ENCODE assay signal across 7 cellular contexts in genomic region chr7:130063036-130063435, GRCh38. TPM values are rescaled to one million over a fixed set of nuclear protein-coding genes. Genes with fewer than 3 reads are reported as not detected.
DNase-seq lines count a peak whose midpoint lies in the region; ATAC-seq, FAIRE-seq and TF ChIP-seq lines count a peak whose summit lies in the region.

No MANE protein-coding gene starts in this region.

- H3K36me3 ChIP-seq in colonic mucosa (no peaks in the 10 kb centered on the region), tibial artery (no peaks in the 10 kb centered on the region)
- no peaks in the 10 kb centered on the region for H3K36me3 ChIP-seq in naive thymus-derived CD4-positive, alpha-beta T cell (ENCODE audit: control insufficient read depth in 2 of 3, insufficient read depth in 3 of 3, low read length in 3 of 3)

- H3K27ac ChIP-seq in colonic mucosa (no peak overlapping the region), tibial artery (no peak overlapping the region)
- no peak overlapping the region for H3K27ac ChIP-seq in naive thymus-derived CD4-positive, alpha-beta T cell (ENCODE audit: low read depth, low read length)

- no peaks in the 10 kb centered on the region for H3K4me1 Mint-ChIP-seq in activated CD4-positive, alpha-beta T cell treated with anti-CD3 and anti-CD28 coated beads for 36 hours
- peaks cover 0 to 3% (median 0%) of the 10 kb centered on the region in 7 donors for H3K4me1 Mint-ChIP-seq in naive thymus-derived CD4-positive, alpha-beta T cell

- TF ChIP-seq CTCF in GM12875 (IDR thresholded peaks at IDR 0.05; ENCODE audit: borderline replicate concordance, insufficient read depth, low read depth, low read length) (peak; percentile 66), colonic mucosa (IDR thresholded peaks at IDR 0.05) (peak; percentile 73), tibial artery (IDR thresholded peaks at IDR 0.05) (peak; percentile 37 to 45)

- H3K9me3 ChIP-seq in colonic mucosa (no peaks in the 10 kb centered on the region), tibial artery (no peaks in the 10 kb centered on the region)
- no peaks in the 10 kb centered on the region for H3K9me3 ChIP-seq in naive thymus-derived CD4-positive, alpha-beta T cell (ENCODE audit: control insufficient read depth in 2 of 3, low read length in 3 of 3)

- H3K4me1 ChIP-seq in colonic mucosa, result no peaks in the 10 kb centered on the region
- no peaks in the 10 kb centered on the region for H3K4me1 ChIP-seq in naive thymus-derived CD4-positive, alpha-beta T cell (ENCODE audit: control insufficient read depth in 2 of 2, insufficient read depth in 2 of 2, low read length in 2 of 2)
- no peaks in the 10 kb centered on the region for H3K4me1 ChIP-seq in tibial artery

- TF ChIP-seq POLR2A in GM12892 (IDR thresholded peaks at IDR 0.05; ENCODE audit: low read depth, low read length), result no peak

- POLR2A ChIA-PET in activated CD4-positive, alpha-beta T cell treated with anti-CD3 and anti-CD28 coated beads for 36 hours (lab: Charles Lee), result interaction anchor here (0.6 to 0.7 kb wide), 3 partner anchors 11 to 1145 kb away, joined by 3 to 4 read pairs (median 3); no protein-coding TSS in a partner anchor
- POLR2A ChIA-PET in naive thymus-derived CD4-positive, alpha-beta T cell (lab: Charles Lee), result no interaction called here

- no peaks in the 10 kb centered on the region for H3K27me3 Mint-ChIP-seq in activated CD4-positive, alpha-beta T cell treated with anti-CD3 and anti-CD28 coated beads for 36 hours
- peaks cover 0 to 7% (median 4%) of the 10 kb centered on the region in 5 donors for H3K27me3 Mint-ChIP-seq in naive thymus-derived CD4-positive, alpha-beta T cell

- H3K9me3 Mint-ChIP-seq in activated CD4-positive, alpha-beta T cell treated with anti-CD3 and anti-CD28 coated beads for 36 hours (ENCODE audit: low read depth), result no peaks in the 10 kb centered on the region
- H3K9me3 Mint-ChIP-seq in naive thymus-derived CD4-positive, alpha-beta T cell, result peaks cover 0 to 1% (median 0%) of the 10 kb centered on the region in 11 donors

- no peaks in the 10 kb centered on the region for H3K36me3 Mint-ChIP-seq in activated CD4-positive, alpha-beta T cell treated with anti-CD3 and anti-CD28 coated beads for 36 hours (ENCODE audit: low read depth)
- no peaks in the 10 kb centered on the region for H3K36me3 Mint-ChIP-seq in naive thymus-derived CD4-positive, alpha-beta T cell

- intact Hi-C loops in activated CD4-positive, alpha-beta T cell treated with anti-CD3 and anti-CD28 coated beads for 36 hours (cut with DNase I, micrococcal nuclease), result loop anchor here (2.0 kb wide), 2 partner anchors 696 to 770 kb away; no protein-coding TSS in a partner anchor
- intact Hi-C loops in colonic mucosa (cut with DNase I), result loop anchor here (10.0 kb wide), 1 partner anchor 692 kb away; no protein-coding TSS in a partner anchor
- intact Hi-C loops in naive thymus-derived CD4-positive, alpha-beta T cell (cut with micrococcal nuclease), result loop anchor here (1.0 to 2.0 kb wide), 3 partner anchors 695 to 770 kb away; no protein-coding TSS in a partner anchor
- intact Hi-C loops in tibial artery (cut with DNase I; ENCODE audit: low total_unique reads), result no loop called here

- H3K4me3 ChIP-seq in GM12875 (ENCODE audit: low read depth, low read length) (no peak overlapping the region), colonic mucosa (no peak overlapping the region), tibial artery (no peak overlapping the region)
- H3K4me3 ChIP-seq in naive thymus-derived CD4-positive, alpha-beta T cell (ENCODE audit: low read length), result no peak overlapping the region

- no peaks in the 10 kb centered on the region for H3K27me3 ChIP-seq in colonic mucosa
- no peaks in the 10 kb centered on the region for H3K27me3 ChIP-seq in naive thymus-derived CD4-positive, alpha-beta T cell (ENCODE audit: control insufficient read depth in 2 of 2, insufficient read depth in 2 of 2, low read length in 2 of 2)
- H3K27me3 ChIP-seq in tibial artery, result peaks cover 0 to 3% of the 10 kb centered on the region in 2 donors

- H3K27ac Mint-ChIP-seq in activated CD4-positive, alpha-beta T cell treated with anti-CD3 and anti-CD28 coated beads for 36 hours, result no peak overlapping the region
- H3K27ac Mint-ChIP-seq in naive thymus-derived CD4-positive, alpha-beta T cell, result no peak overlapping the region

- no peak for FAIRE-seq in GM12892 (lab: Jason Lieb, UNC)

- ATAC-seq in activated CD4-positive, alpha-beta T cell treated with anti-CD3 and anti-CD28 coated beads for 36 hours, result peak; percentile 74
- ATAC-seq in naive thymus-derived CD4-positive, alpha-beta T cell, result peak; percentile 80

- H3K4me3 Mint-ChIP-seq in activated CD4-positive, alpha-beta T cell treated with anti-CD3 and anti-CD28 coated beads for 36 hours, result no peak overlapping the region
- no peak overlapping the region for H3K4me3 Mint-ChIP-seq in naive thymus-derived CD4-positive, alpha-beta T cell

- DNase-seq in NCI-H1694 treated with DMSO at 0.1 percent for 48 hours (lab: John Stamatoyannopoulos, UW), result peak; percentile 30
- DNase-seq in activated CD4-positive, alpha-beta T cell treated with anti-CD3 and anti-CD28 coated beads for 36 hours, result peak; percentile 89
- DNase-seq in colonic mucosa, result peak; percentile 56
- peak; percentile 31 to 70 (median 47) for DNase-seq in naive thymus-derived CD4-positive, alpha-beta T cell
- DNase-seq in tibial artery, result no peak
- no peak for DNase-seq in GM12892 (ENCODE audit: insufficient read length)

- no peak overlapping the region for H3K9ac ChIP-seq in colonic mucosa (ENCODE audit: low read depth in 2 of 2, low read length in 2 of 2)

- CTCF ChIA-PET in activated CD4-positive, alpha-beta T cell treated with anti-CD3 and anti-CD28 coated beads for 36 hours (lab: Charles Lee), result interaction anchor here (0.6 to 2.1 kb wide), 9 partner anchors 10 to 834 kb away, joined by 3 to 8 read pairs (median 3); no protein-coding TSS in a partner anchor
- CTCF ChIA-PET in naive thymus-derived CD4-positive, alpha-beta T cell (lab: Charles Lee), result interaction anchor here (0.6 to 0.9 kb wide), 6 partner anchors 9 to 138 kb away, joined by 3 to 5 read pairs (median 3); no protein-coding TSS in a partner anchor

RNA-seq across cellular contexts. Expression of gene KLHDC10, which starts 7.3 kb away (rescaled TPM):
- 10 to 100 TPM; 13.5 to 14.2 TPM for total RNA-seq in activated CD4-positive, alpha-beta T cell treated with anti-CD3 and anti-CD28 coated beads for 36 hours
- 10 to 100 TPM; 29.1 to 36.3 TPM for total RNA-seq in colonic mucosa
- total RNA-seq in naive thymus-derived CD4-positive, alpha-beta T cell, result 10 to 100 TPM; 14.5 to 20.4 (median 17.3) TPM
- polyA plus RNA-seq in naive thymus-derived CD4-positive, alpha-beta T cell, result 1 to 10 TPM; 1.2 to 3.4 TPM
- 13.1 TPM for polyA plus RNA-seq in GM12892 (2012; ENCODE audit: missing spikeins)

RNA-seq across cellular contexts. Expression of gene ZC3HC1, which starts 11.9 kb away (rescaled TPM):
- total RNA-seq in activated CD4-positive, alpha-beta T cell treated with anti-CD3 and anti-CD28 coated beads for 36 hours, result 10 to 100 TPM; 21.6 to 25.3 TPM
- total RNA-seq in colonic mucosa, result 10 to 100 TPM in 1 of 2 donors, 1 to 10 TPM in 1; 7.3 to 13.5 TPM
- total RNA-seq in naive thymus-derived CD4-positive, alpha-beta T cell, result 10 to 100 TPM; 11.1 to 19.8 (median 18.7) TPM
- polyA plus RNA-seq in naive thymus-derived CD4-positive, alpha-beta T cell, result 10 to 100 TPM; 11.8 to 20.0 TPM
- 17.1 TPM for polyA plus RNA-seq in GM12892 (2012; ENCODE audit: missing spikeins)

Comparison
In these comparisons a context has a peak if more than half of its experiments do, and no peak if none do; other contexts are left out.
1. DNase-seq: peak in NCI-H1694 treated with DMSO at 0.1 percent for 48 hours (single experiment), activated CD4-positive, alpha-beta T cell treated with anti-CD3 and anti-CD28 coated beads for 36 hours (single experiment), colonic mucosa (single experiment) and naive thymus-derived CD4-positive, alpha-beta T cell (9 of 9); none in tibial artery (0 of 2) and GM12892 (single experiment).
2. Peak in every context shown above with its lines, with median percentiles within 50 percentile points of each other: CTCF ChIP-seq.